Comparison of ENCODE assay signal across 8 cellular contexts in genomic region chr2:176140130-176140519, GRCh38. TPM values are rescaled to one million over a fixed set of nuclear protein-coding genes. Genes with fewer than 3 reads are reported as not detected.
A peak's percentile ranks its signal among the peaks of the same experiment; 100 is the strongest.
DNase-seq lines count a peak whose midpoint lies in the region; ATAC-seq and TF ChIP-seq lines count a peak whose summit lies in the region.

No MANE protein-coding gene starts in this region.

- H3K4me1 ChIP-seq in GM23248 (ENCODE audit: insufficient read depth) (peaks cover 28% of the 10 kb centered on the region), Peyer's patch (peaks cover 0 to 21% (median 0%) of the 10 kb centered on the region in 4 donors), gastroesophageal sphincter (peaks cover 0 to 35% (median 15%) of the 10 kb centered on the region in 3 donors), smooth muscle cell (ENCODE audit: low read depth) (no peaks in the 10 kb centered on the region)

- peak overlapping the region; percentile 85 for H3K4me3 ChIP-seq in GM23248
- H3K4me3 ChIP-seq in Peyer's patch = peak overlapping the region; percentile 35 to 82 (median 54)
- H3K4me3 ChIP-seq in gastroesophageal sphincter = peak overlapping the region in 1 of 2 donors; percentile 52
- H3K4me3 ChIP-seq in smooth muscle cell = peak overlapping the region; percentile 61

- H3K27me3 ChIP-seq in GM23248 (replicated peaks; ENCODE audit: insufficient read depth) (no peaks in the 10 kb centered on the region), Peyer's patch (no peaks in the 10 kb centered on the region), gastroesophageal sphincter (peaks cover 95% of the 10 kb centered on the region), smooth muscle cell (ENCODE audit: low read depth) (peaks cover 95% of the 10 kb centered on the region)

- H3K79me2 ChIP-seq in GM23248 (ENCODE audit: insufficient read depth) (peaks cover 98% of the 10 kb centered on the region), smooth muscle cell (ENCODE audit: low read depth) (no peaks in the 10 kb centered on the region)

- no peaks in the 10 kb centered on the region for H4K20me1 ChIP-seq in GM23248 (ENCODE audit: insufficient read depth)
- no peaks in the 10 kb centered on the region for H4K20me1 ChIP-seq in smooth muscle cell (ENCODE audit: low read depth)

- peaks cover 30% of the 10 kb centered on the region for H3F3A ChIP-seq in GM23248 (ENCODE audit: insufficient read depth)
- H3F3A ChIP-seq in smooth muscle cell (ENCODE audit: low read depth) = no peaks in the 10 kb centered on the region

- TF ChIP-seq POLR2A in Peyer's patch (IDR thresholded peaks at IDR 0.05) = no peak
- no peak for TF ChIP-seq POLR2A in gastroesophageal sphincter (IDR thresholded peaks at IDR 0.05)

- in situ Hi-C loops in GM23248 (cut with MboI) = loop anchor here (5.0 to 10.0 kb wide), 2 partner anchors 315 to 407 kb away; no protein-coding TSS in a partner anchor

- H3K36me3 ChIP-seq in GM23248 (ENCODE audit: low read depth) (no peaks in the 10 kb centered on the region), Peyer's patch (no peaks in the 10 kb centered on the region), gastroesophageal sphincter (no peaks in the 10 kb centered on the region), smooth muscle cell (ENCODE audit: low read depth) (no peaks in the 10 kb centered on the region)

- no peaks in the 10 kb centered on the region for H3K9me2 ChIP-seq in GM23248 (ENCODE audit: insufficient read depth)

- ATAC-seq in gastroesophageal sphincter = no peak
- no peak for ATAC-seq in GM21381 (IDR thresholded peaks at IDR 0.05; ENCODE audit: unreplicated experiment)

- WGBS in GM23248 (ENCODE audit: low coverage in 1 of 2, low lambda C conversion rate in 2 of 2, missing lambda C conversion rate in 2 of 2), 2 experiments = 4 to 5% methylated on average over 13 of the region's 13 CpGs
- 15 to 26% methylated on average over 12 to 13 of the region's 13 CpGs for whole genome bisulfite sequencing in gastroesophageal sphincter (ENCODE audit: low coverage in 1 of 2), 2 donors
- WGBS in smooth muscle cell (ENCODE audit: low lambda C conversion rate) = 35% methylated on average over 13 of the region's 13 CpGs

- TF ChIP-seq CTCF in Peyer's patch (IDR thresholded peaks at IDR 0.05) = no peak
- TF ChIP-seq CTCF in gastroesophageal sphincter (IDR thresholded peaks at IDR 0.05) = no peak
- no peak for TF ChIP-seq CTCF in smooth muscle cell (IDR thresholded peaks at IDR 0.05; ENCODE audit: borderline replicate concordance, insufficient read depth, poor library complexity, severe bottlenecking)

- H3K9ac ChIP-seq in GM23248 (peak overlapping the region; percentile 97), smooth muscle cell (ENCODE audit: low read depth) (no peak overlapping the region)

- no peak for TF ChIP-seq EP300 in gastroesophageal sphincter (IDR thresholded peaks at IDR 0.05)

- peak overlapping the region; percentile 67 for H2AFZ ChIP-seq in GM23248
- peak overlapping the region; percentile 80 for H2AFZ ChIP-seq in smooth muscle cell (ENCODE audit: low read depth)

- DNase-seq in GM23248 (peak; percentile 73), Peyer's patch (peak in 2 of 3 donors; percentile 15 to 44), smooth muscle cell (lab: John Stamatoyannopoulos, UW; ENCODE audit: unreplicated experiment) (no peak), HCEC 1CT (no peak), DMS 273 treated with DMSO at 0.1 percent for 48 hours (lab: John Stamatoyannopoulos, UW) (no peak)
- DNase-seq in activated effector memory CD4-positive, alpha-beta T cell treated with anti-CD3 and anti-CD28 coated beads, Interleukin-2, amount 50 U/mL, for 16 hours = no peak

- H3K9me3 ChIP-seq in GM23248 (ENCODE audit: low read depth) (no peaks in the 10 kb centered on the region), Peyer's patch (no peaks in the 10 kb centered on the region), gastroesophageal sphincter (no peaks in the 10 kb centered on the region), smooth muscle cell (replicated peaks; ENCODE audit: low read depth) (no peaks in the 10 kb centered on the region)

- H3K27ac ChIP-seq in GM23248 (peak overlapping the region; percentile 96), Peyer's patch (peak overlapping the region; percentile 33 to 83 (median 56)), gastroesophageal sphincter (peak overlapping the region in 3 of 4 donors; percentile 58 to 59 (median 59)), smooth muscle cell (ENCODE audit: low read depth) (no peak overlapping the region)

- peak overlapping the region; percentile 93 for H3K4me2 ChIP-seq in GM23248 (ENCODE audit: unreplicated experiment)
- H3K4me2 ChIP-seq in smooth muscle cell = peak overlapping the region; percentile 84

RNA-seq across cellular contexts. Expression of gene HOXD8, which starts 10.6 kb away (rescaled TPM):
- 23.4 and 27.8 TPM in 2 replicates for total RNA-seq in GM23248 (2014; rRNA removed; shearing (Covaris generic))
- polyA plus RNA-seq in GM23248 (2016; fragmentation: Nextera tagmentation; extraction: Ambion mirVana) (18.0 and 19.7 TPM in 2 replicates), smooth muscle cell (not detected in 2 replicates)
- total RNA-seq in Peyer's patch (1 to 10 TPM; 3.3 to 9.1 (median 5.0) TPM), gastroesophageal sphincter (1 to 10 TPM; 2.3 to 6.9 (median 3.4) TPM), smooth muscle cell (0.13 and 2.0 TPM in 2 replicates)

RNA-seq across cellular contexts. Expression of gene HOXD4, which starts 11.2 kb away (rescaled TPM):
- total RNA-seq in GM23248 (2014; rRNA removed; shearing (Covaris generic)) = 2.5 and 7.8 TPM in 2 replicates
- polyA plus RNA-seq in GM23248 (2016; fragmentation: Nextera tagmentation; extraction: Ambion mirVana) = 0.54 and 1.4 TPM in 2 replicates
- 10 to 100 TPM in 2 of 4 donors, 1 to 10 TPM in 2; 1.7 to 13.2 (median 7.0) TPM for total RNA-seq in Peyer's patch
- total RNA-seq in gastroesophageal sphincter = 1 to 10 TPM in 2 of 4 donors, under 1 TPM in 1, not detected in 1; 0.69 to 3.6 (median 1.3) TPM
- total RNA-seq in smooth muscle cell = 0.09 TPM in 1 of 2 replicates, not detected in the other
- polyA plus RNA-seq in smooth muscle cell = not detected in 2 replicates

RNA-seq across cellular contexts. Expression of gene HOXD3, which starts 17.0 kb away (rescaled TPM):
- total RNA-seq in GM23248 (2014; rRNA removed; shearing (Covaris generic)) = 3.2 and 5.2 TPM in 2 replicates
- polyA plus RNA-seq in GM23248 (2016; fragmentation: Nextera tagmentation; extraction: Ambion mirVana) = 1.9 and 2.3 TPM in 2 replicates
- 1 to 10 TPM; 2.0 to 9.1 (median 8.3) TPM for total RNA-seq in Peyer's patch
- total RNA-seq in gastroesophageal sphincter = 1 to 10 TPM; 1.8 to 2.7 (median 2.2) TPM
- total RNA-seq in smooth muscle cell = 0.63 TPM in 1 of 2 replicates, not detected in the other
- not detected in 2 replicates for polyA plus RNA-seq in smooth muscle cell

RNA-seq across cellular contexts. Expression of gene HOXD9, which starts 17.6 kb away (rescaled TPM):
- total RNA-seq in GM23248 (2014; rRNA removed; shearing (Covaris generic)) = 4.2 and 7.0 TPM in 2 replicates
- polyA plus RNA-seq in GM23248 (2016; fragmentation: Nextera tagmentation; extraction: Ambion mirVana) (5.7 and 7.2 TPM in 2 replicates), smooth muscle cell (1.4 and 2.2 TPM in 2 replicates)
- total RNA-seq in Peyer's patch (under 1 TPM in 1 of 4 donors, not detected in 3; 0.70 TPM), gastroesophageal sphincter (1 to 10 TPM in 2 of 4 donors, under 1 TPM in 2; 0.47 to 2.9 (median 1.2) TPM), smooth muscle cell (0.45 and 0.49 TPM in 2 replicates)

RNA-seq across cellular contexts. Expression of gene HOXD10, which starts 23.5 kb away (rescaled TPM):
- 17.2 and 23.5 TPM in 2 replicates for total RNA-seq in GM23248 (2014; rRNA removed; shearing (Covaris generic))
- polyA plus RNA-seq in GM23248 (2016; fragmentation: Nextera tagmentation; extraction: Ambion mirVana) = 10.9 and 16.0 TPM in 2 replicates
- total RNA-seq in Peyer's patch = not detected
- under 1 TPM in 3 of 4 donors, not detected in 1; 0.31 to 0.67 (median 0.52) TPM for total RNA-seq in gastroesophageal sphincter
- total RNA-seq in smooth muscle cell = 6.7 and 9.9 TPM in 2 replicates
- 10.6 and 11.4 TPM in 2 replicates for polyA plus RNA-seq in smooth muscle cell

Comparison
In these comparisons a context has a peak if more than half of its experiments do, and no peak if none do; other contexts are left out.
1. DNase-seq: peak in GM23248 (single experiment) and Peyer's patch (2 of 3); none in smooth muscle cell (single experiment), HCEC 1CT (single experiment), DMS 273 treated with DMSO at 0.1 percent for 48 hours (single experiment) and activated effector memory CD4-positive, alpha-beta T cell treated with anti-CD3 and anti-CD28 coated beads, Interleukin-2, amount 50 U/mL, for 16 hours (single experiment).